1 cellular context compared by ENCODE assay signal in genomic region chr17:80259642-80260535, GRCh38.
TF ChIP-seq lines count a peak whose summit lies in the region.

No MANE protein-coding gene starts in this region.

TF ChIP-seq in HepG2, 621 proteins besides CTCF, POLR2A, EP300 and RAD21 (continued from another document and continues in another):
- TF ChIP-seq TBX2 (CRISPR knock-in tag; IDR thresholded peaks at IDR 0.05; ENCODE audit: borderline replicate concordance) (no peak), SRY (CRISPR knock-in tag; IDR thresholded peaks at IDR 0.05) (no peak; the same call in 1 of the 2 replicates), HES4 (CRISPR knock-in tag; IDR thresholded peaks at IDR 0.05; ENCODE audit: borderline replicate concordance) (peak; percentile 59; the same call in 1 of the 2 replicates), NFE2L1 (CRISPR knock-in tag; IDR thresholded peaks at IDR 0.05; ENCODE audit: borderline replicate concordance) (no peak), KLF9 (CRISPR knock-in tag; IDR thresholded peaks at IDR 0.05; ENCODE audit: low read depth) (no peak), ZNF564 (CRISPR knock-in tag; IDR thresholded peaks at IDR 0.05) (peak; percentile 50; the same call in 1 of the 2 replicates), LRRFIP1 (CRISPR knock-in tag; conservative IDR thresholded peaks at IDR 0.05) (no peak), ZSCAN9 (CRISPR knock-in tag; IDR thresholded peaks at IDR 0.05; ENCODE audit: borderline replicate concordance) (no peak), TEAD2 (CRISPR knock-in tag; IDR thresholded peaks at IDR 0.05) (no peak), HOXA9 (CRISPR knock-in tag; IDR thresholded peaks at IDR 0.05; ENCODE audit: borderline replicate concordance) (no peak), SOX13 (IDR thresholded peaks at IDR 0.05) (no peak), SOX13 (CRISPR knock-in tag; conservative IDR thresholded peaks at IDR 0.05 in 1 of 2, IDR thresholded peaks at IDR 0.05 in 1 of 2) (no peak), ETS1 (CRISPR knock-in tag; IDR thresholded peaks at IDR 0.05) (0 out of 2 replicates have a peak, but pooled peaks have one; percentile 50), ARID3A (IDR thresholded peaks at IDR 0.05; ENCODE audit: low read depth, low read length) (no peak), ZNF570 (CRISPR knock-in tag; IDR thresholded peaks at IDR 0.05; ENCODE audit: borderline replicate concordance) (no peak), FIP1L1 (IDR thresholded peaks at IDR 0.05; ENCODE audit: borderline replicate concordance, insufficient read depth, low read depth, low read length) (no peak), BHLHE40 (IDR thresholded peaks at IDR 0.05; ENCODE audit: low read length) (no peak), BCL6 (CRISPR knock-in tag; IDR thresholded peaks at IDR 0.05) (no peak), MAX (IDR thresholded peaks at IDR 0.05) (peak; percentile 77), KLF12 (CRISPR knock-in tag; IDR thresholded peaks at IDR 0.05; ENCODE audit: borderline replicate concordance) (no peak), E2F2 (CRISPR knock-in tag; IDR thresholded peaks at IDR 0.05; ENCODE audit: borderline replicate concordance) (0 out of 2 replicates have a peak, but pooled peaks have one; percentile 31), ISX (CRISPR knock-in tag; conservative IDR thresholded peaks at IDR 0.05) (no peak), ZNF274 (CRISPR knock-in tag; IDR thresholded peaks at IDR 0.05) (peak; percentile 55), ZNF382 (CRISPR knock-in tag; IDR thresholded peaks at IDR 0.05; ENCODE audit: borderline replicate concordance) (no peak), ZFP62 (CRISPR knock-in tag; IDR thresholded peaks at IDR 0.05) (no peak), ZNF367 (CRISPR knock-in tag; IDR thresholded peaks at IDR 0.05; ENCODE audit: borderline replicate concordance) (peak; percentile 67; the same call in 1 of the 2 replicates), ZNF430 (CRISPR knock-in tag; IDR thresholded peaks at IDR 0.05) (no peak), FOXM1 (CRISPR knock-in tag; IDR thresholded peaks at IDR 0.05) (no peak), POGZ (CRISPR knock-in tag; IDR thresholded peaks at IDR 0.05) (no peak), CHD4 (IDR thresholded peaks at IDR 0.05; ENCODE audit: borderline replicate concordance, low read length) (no peak), NCOA5 (CRISPR knock-in tag; IDR thresholded peaks at IDR 0.05) (no peak), BCLAF1 (IDR thresholded peaks at IDR 0.05) (no peak), IRF1 (CRISPR knock-in tag; IDR thresholded peaks at IDR 0.05; ENCODE audit: low read depth) (no peak), AFF4 (CRISPR knock-in tag; IDR thresholded peaks at IDR 0.05) (no peak), GPBP1L1 (CRISPR knock-in tag; IDR thresholded peaks at IDR 0.05) (no peak), GTF2F1 (IDR thresholded peaks at IDR 0.05; ENCODE audit: low read length) (no peak), KLF16 (CRISPR knock-in tag; IDR thresholded peaks at IDR 0.05) (no peak), UBTF (CRISPR knock-in tag; IDR thresholded peaks at IDR 0.05) (peak; percentile 49; the same call in 1 of the 2 replicates), ZZZ3 (CRISPR knock-in tag; IDR thresholded peaks at IDR 0.05; ENCODE audit: borderline replicate concordance) (no peak), ASH2L (IDR thresholded peaks at IDR 0.05; ENCODE audit: insufficient read length, low read depth, low read length) (no peak), HDAC1 (CRISPR knock-in tag; IDR thresholded peaks at IDR 0.05) (peak; percentile 62)
